ENCODE assay signal across 10 cellular contexts in the genomic region with DNA sequence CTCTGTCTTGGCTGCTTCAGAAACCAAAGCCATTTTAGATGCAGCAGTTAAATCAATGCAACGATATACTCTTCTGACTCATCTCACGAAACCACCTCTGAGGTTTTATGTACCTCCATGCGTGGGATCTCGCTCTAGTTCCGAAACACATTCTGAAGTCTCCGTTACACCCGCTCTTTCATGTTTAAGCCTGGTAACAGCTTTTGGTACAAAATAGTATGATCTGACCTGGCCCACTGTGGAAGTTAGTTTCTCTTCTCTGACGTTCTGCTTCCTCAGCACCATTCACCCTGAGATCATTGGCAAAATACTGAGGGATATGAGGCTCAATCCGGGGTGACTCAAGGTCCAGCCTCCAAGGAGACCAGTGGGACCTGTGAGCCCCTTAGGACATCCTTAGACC.
DNase-seq lines count a peak whose midpoint lies in the region; ATAC-seq and TF ChIP-seq lines count a peak whose summit lies in the region.
"Had no signal": no experiment of that assay in that cellular context is flagged by ENCODE, and none has a peak within 500 bp of the region (broad histone marks: within the 10 kb centered on the region; RNA-seq: fewer than 3 reads in every experiment).

No MANE protein-coding gene starts in this region.

- no peak overlapping the region for H3K27ac ChIP-seq in PC-9

- ATAC-seq in HG03025 (IDR thresholded peaks at IDR 0.05; ENCODE audit: low FRiP score, unreplicated experiment) = peak; percentile 73
- ATAC-seq in stimulated activated naive CD8-positive, alpha-beta T cell treated with anti-CD3 and anti-CD28 coated beads, Interleukin-15, amount 100 ng/mL, for 72 hours = peak; percentile 87
- no peak for ATAC-seq in HG03135 (IDR thresholded peaks at IDR 0.05; ENCODE audit: unreplicated experiment)

- H3K4me1 ChIP-seq in PC-9 (replicated peaks; ENCODE audit: insufficient read depth) = peaks cover 9% of the 10 kb centered on the region

- no peaks in the 10 kb centered on the region for H3K9me3 Mint-ChIP-seq in activated T-helper 2 cell treated with anti-CD3 and anti-CD28 coated beads, Interferon-gamma antibody, Interleukin-2, Interleukin-4, amounts not matched to agents 10 μg/mL and 5 μg/mL and 100 μg/mL, durations not matched to agents 14 hours and 24 hours and 36 hours
- no peaks in the 10 kb centered on the region for H3K9me3 Mint-ChIP-seq in stimulated activated naive CD8-positive, alpha-beta T cell treated with anti-CD3 and anti-CD28 coated beads, Interleukin-15, amount 100 ng/mL, for 72 hours

- H3K36me3 ChIP-seq in PC-9 (ENCODE audit: low read depth) = no peaks in the 10 kb centered on the region

- H3K27ac Mint-ChIP-seq in activated T-helper 2 cell treated with anti-CD3 and anti-CD28 coated beads, Interferon-gamma antibody, Interleukin-2, Interleukin-4, amounts not matched to agents 10 μg/mL and 5 μg/mL and 100 μg/mL, durations not matched to agents 14 hours and 24 hours and 36 hours = no peak overlapping the region
- H3K27ac Mint-ChIP-seq in stimulated activated naive CD8-positive, alpha-beta T cell treated with anti-CD3 and anti-CD28 coated beads, Interleukin-15, amount 100 ng/mL, for 72 hours = peak overlapping the region in 1 of 2 donors; percentile 36

- no peaks in the 10 kb centered on the region for H3K9me2 ChIP-seq in PC-9 (ENCODE audit: insufficient read depth)

- H3K4me3 Mint-ChIP-seq in activated T-helper 2 cell treated with anti-CD3 and anti-CD28 coated beads, Interferon-gamma antibody, Interleukin-2, Interleukin-4, amounts not matched to agents 10 μg/mL and 5 μg/mL and 100 μg/mL, durations not matched to agents 14 hours and 24 hours and 36 hours (ENCODE audit: low read depth) = no peak overlapping the region
- no peak overlapping the region for H3K4me3 Mint-ChIP-seq in stimulated activated naive CD8-positive, alpha-beta T cell treated with anti-CD3 and anti-CD28 coated beads, Interleukin-15, amount 100 ng/mL, for 72 hours

- peak; percentile 66 for DNase-seq in activated effector memory CD4-positive, alpha-beta T cell treated with anti-CD3 and anti-CD28 coated beads, Interleukin-2, amount 50 U/mL, for 16 hours
- no peak for DNase-seq in activated effector memory CD4-positive, alpha-beta T cell treated with Interleukin-2 at 50 U/mL for 16 hours
- DNase-seq in activated T-helper 2 cell treated with anti-CD3 and anti-CD28 coated beads, Interferon-gamma antibody, Interleukin-2, Interleukin-4, amounts not matched to agents 10 μg/mL and 5 μg/mL and 100 μg/mL, durations not matched to agents 14 hours and 24 hours and 36 hours (ENCODE audit: low spot score) = peak; percentile 29
- peak; percentile 14 to 26 for DNase-seq in stimulated activated naive CD8-positive, alpha-beta T cell treated with anti-CD3 and anti-CD28 coated beads, Interleukin-15, amount 100 ng/mL, for 72 hours
- DNase-seq in PC-9 (no peak), anterior cingulate cortex (lab: John Stamatoyannopoulos, UW) (no peak)
- DNase-seq: kidney glomerular epithelial cell, T-helper 9 cell had no signal

- no peaks in the 10 kb centered on the region for H3K79me2 ChIP-seq in PC-9 (ENCODE audit: low read depth)

- CTCF ChIA-PET in PC-9 (lab: Charles Lee) = no interaction called here

- peaks cover 10% of the 10 kb centered on the region for H3K4me1 Mint-ChIP-seq in activated T-helper 2 cell treated with anti-CD3 and anti-CD28 coated beads, Interferon-gamma antibody, Interleukin-2, Interleukin-4, amounts not matched to agents 10 μg/mL and 5 μg/mL and 100 μg/mL, durations not matched to agents 14 hours and 24 hours and 36 hours (ENCODE audit: low read depth)
- peaks cover 11% of the 10 kb centered on the region for H3K4me1 Mint-ChIP-seq in stimulated activated naive CD8-positive, alpha-beta T cell treated with anti-CD3 and anti-CD28 coated beads, Interleukin-15, amount 100 ng/mL, for 72 hours

- no peak overlapping the region for H3K4me2 ChIP-seq in PC-9

- intact Hi-C loops in activated T-helper 2 cell treated with anti-CD3 and anti-CD28 coated beads, Interferon-gamma antibody, Interleukin-2, Interleukin-4, amounts not matched to agents 10 μg/mL and 5 μg/mL and 100 μg/mL, durations not matched to agents 14 hours and 24 hours and 36 hours (cut with micrococcal nuclease) = no loop called here
- intact Hi-C loops in PC-9 (cut with micrococcal nuclease; ENCODE audit: unreplicated experiment) = no loop called here

- H3K4me3 ChIP-seq in PC-9 = no peak overlapping the region

- TF ChIP-seq CTCF in PC-9 (conservative IDR thresholded peaks at IDR 0.05) = no peak

- H3K27me3 ChIP-seq in PC-9 (ENCODE audit: insufficient read depth, low read depth) = no peaks in the 10 kb centered on the region

- no peaks in the 10 kb centered on the region for H4K20me1 ChIP-seq in PC-9 (ENCODE audit: insufficient read depth)

- H2AFZ ChIP-seq in PC-9 = no peak overlapping the region

- peaks cover 51% of the 10 kb centered on the region for H3K27me3 Mint-ChIP-seq in activated T-helper 2 cell treated with anti-CD3 and anti-CD28 coated beads, Interferon-gamma antibody, Interleukin-2, Interleukin-4, amounts not matched to agents 10 μg/mL and 5 μg/mL and 100 μg/mL, durations not matched to agents 14 hours and 24 hours and 36 hours (ENCODE audit: low read depth)
- H3K27me3 Mint-ChIP-seq in stimulated activated naive CD8-positive, alpha-beta T cell treated with anti-CD3 and anti-CD28 coated beads, Interleukin-15, amount 100 ng/mL, for 72 hours = peaks cover 54% of the 10 kb centered on the region

- POLR2A ChIA-PET in PC-9 (lab: Charles Lee; ENCODE audit: unreplicated experiment) = no interaction called here

- H3F3A ChIP-seq in PC-9 (ENCODE audit: insufficient read depth, low read depth) = no peaks in the 10 kb centered on the region

- no peaks in the 10 kb centered on the region for H3K36me3 Mint-ChIP-seq in activated T-helper 2 cell treated with anti-CD3 and anti-CD28 coated beads, Interferon-gamma antibody, Interleukin-2, Interleukin-4, amounts not matched to agents 10 μg/mL and 5 μg/mL and 100 μg/mL, durations not matched to agents 14 hours and 24 hours and 36 hours (ENCODE audit: low read depth)

- H3K9me3 ChIP-seq in PC-9 (ENCODE audit: insufficient read depth, low read depth) = no peaks in the 10 kb centered on the region

- no TSS peak for BruUV-seq in PC-9 (replicated peaks; lab: Mats Ljungman, UMichigan)

Comparison
In these comparisons a context has a peak if more than half of its experiments do, and no peak if none do; other contexts are left out.
1. DNase-seq: peak in activated effector memory CD4-positive, alpha-beta T cell treated with anti-CD3 and anti-CD28 coated beads, Interleukin-2, amount 50 U/mL, for 16 hours (single experiment), activated T-helper 2 cell treated with anti-CD3 and anti-CD28 coated beads, Interferon-gamma antibody, Interleukin-2, Interleukin-4, amounts not matched to agents 10 μg/mL and 5 μg/mL and 100 μg/mL, durations not matched to agents 14 hours and 24 hours and 36 hours (single experiment) and stimulated activated naive CD8-positive, alpha-beta T cell treated with anti-CD3 and anti-CD28 coated beads, Interleukin-15, amount 100 ng/mL, for 72 hours (2 of 2); none in activated effector memory CD4-positive, alpha-beta T cell treated with Interleukin-2 at 50 U/mL for 16 hours (single experiment), PC-9 (0 of 2) and anterior cingulate cortex (0 of 58).